Comparison of ENCODE assay signal across 8 cellular contexts in the genomic region with DNA sequence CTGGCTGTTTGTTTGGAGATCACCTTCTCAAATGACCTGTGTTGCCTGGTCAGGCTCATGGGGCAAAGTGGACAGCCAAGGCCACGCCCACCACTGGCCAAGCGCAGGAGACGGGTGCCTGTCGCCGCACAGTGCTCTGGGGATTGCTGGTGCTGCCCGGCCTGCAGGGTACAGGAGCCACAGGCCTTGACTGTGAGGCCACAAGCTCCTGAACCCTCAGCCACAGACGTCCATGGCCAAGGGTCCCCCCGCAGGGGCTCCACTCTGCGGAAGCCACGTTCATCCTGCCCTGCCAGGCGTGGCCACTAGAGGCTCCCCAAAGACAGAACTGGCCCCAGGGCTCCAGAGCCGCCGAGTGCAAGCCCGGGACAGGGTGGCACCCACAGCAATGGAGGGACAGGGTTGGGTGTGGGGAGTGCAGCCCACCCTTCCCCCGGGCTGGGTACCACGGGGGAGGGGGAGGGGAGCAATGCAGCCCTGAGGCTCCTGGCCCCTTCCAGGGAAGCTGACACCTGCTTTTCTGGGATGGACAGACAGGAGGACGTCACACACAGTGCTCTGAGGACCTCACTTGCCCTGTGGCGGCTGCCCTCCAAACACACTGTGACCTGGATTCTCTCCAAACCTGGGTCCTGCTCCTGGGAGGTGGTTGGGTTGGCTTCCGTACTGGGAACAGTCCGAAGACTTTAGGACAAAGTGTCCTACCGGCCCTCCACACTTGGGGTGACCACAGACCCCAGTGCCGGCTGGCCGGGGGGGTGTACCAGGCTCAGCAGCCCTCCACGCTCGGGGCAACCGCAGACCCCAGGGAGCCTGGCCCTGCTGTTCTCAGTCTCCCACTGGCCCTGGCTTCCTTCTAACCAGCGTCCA. TPM values are rescaled to one million over a fixed set of nuclear protein-coding genes. Genes with fewer than 3 reads are reported as not detected.
DNase-seq lines count a peak whose midpoint lies in the region; ATAC-seq and TF ChIP-seq lines count a peak whose summit lies in the region.

No MANE protein-coding gene starts in this region.

- peak; percentile 88 for DNase-seq in GM10266 (ENCODE audit: extremely low spot score)
- peak; percentile 78 for DNase-seq in NCI-H2171 (lab: John Stamatoyannopoulos, UW)
- peak; percentile 46 to 62 for DNase-seq in activated CD4-positive, alpha-beta T cell treated with anti-CD3 and anti-CD28 coated beads for 24 hours (ENCODE audit: low read depth in 2 of 2)
- DNase-seq in left lung: peak; percentile 69 to 86
- peak; percentile 71 for DNase-seq in stimulated activated CD4-positive, alpha-beta T cell treated with anti-CD3 and anti-CD28 coated beads, Interleukin-4, amount 100 ng/mL, for 24 hours
- no peak for DNase-seq in amniotic stem cell (lab: John Stamatoyannopoulos, UW)

- peak overlapping the region; percentile 99 for H3K27ac ChIP-seq in cingulate gyrus (ENCODE audit: low read depth, low read length)
- no peak overlapping the region for H3K27ac ChIP-seq in left lung

- TF ChIP-seq CTCF in GM10266 (IDR thresholded peaks at IDR 0.05; ENCODE audit: control insufficient read depth, insufficient read depth, low read depth, missing control alignments): peak; percentile 87
- peak; percentile 87 to 92 for TF ChIP-seq CTCF in left lung (IDR thresholded peaks at IDR 0.05)

- no peaks in the 10 kb centered on the region for H3K9me3 ChIP-seq in left lung

- peaks cover 0 to 5% of the 10 kb centered on the region in 2 donors for H3K27me3 ChIP-seq in left lung

- intact Hi-C loops in left lung (cut with DNase I): loop anchor here in 1 of 2 donors (5.0 kb wide), 1 partner anchor 231 kb away; no protein-coding TSS in a partner anchor

- no peak overlapping the region for H3K4me3 ChIP-seq in left lung

- H3K36me3 ChIP-seq in left lung: peaks cover 0 to 9% of the 10 kb centered on the region in 2 donors

- peak; percentile 72 for ATAC-seq in HG02798 (IDR thresholded peaks at IDR 0.05; ENCODE audit: poor library complexity, unreplicated experiment)
- ATAC-seq in left lung: peak; percentile 86

- peaks cover 22 to 30% of the 10 kb centered on the region in 2 donors for H3K4me1 ChIP-seq in left lung

RNA-seq across cellular contexts. Expression of gene TPPP, which starts 21.5 kb away (rescaled TPM):
- 10 to 100 TPM in 1 of 2 donors, 1 to 10 TPM in 1; 9.6 to 14.4 TPM for total RNA-seq in left lung

RNA-seq across cellular contexts. Expression of gene CEP72, which starts 59.6 kb away (rescaled TPM):
- 10 to 100 TPM in 1 of 2 donors, 1 to 10 TPM in 1; 5.5 to 13.1 TPM for total RNA-seq in left lung
